Comparison of ENCODE assay signal across 26 cellular contexts in genomic region chr14:95188372-95188771, GRCh38.
"Had no signal": no experiment of that assay in that cellular context is flagged by ENCODE, and none has a peak within 500 bp of the region (broad histone marks: within the 10 kb centered on the region; RNA-seq: fewer than 3 reads in every experiment).

No MANE protein-coding gene starts in this region.

- H3K27me3 ChIP-seq: colonic mucosa, esophagus squamous epithelium, gastrocnemius medialis, hepatocyte had no signal

- ATAC-seq: effector memory CD8-positive, alpha-beta T cell; esophagus mucosa; gastrocnemius medialis; heart left ventricle; left colon; left lobe of liver; left ventricle myocardium superior; naive thymus-derived CD4-positive, alpha-beta T cell had no signal

- H3K9me3 ChIP-seq: colonic mucosa, esophagus squamous epithelium, gastrocnemius medialis, lower lobe of right lung had no signal

- H3K27ac ChIP-seq: colonic mucosa, epithelial cell of prostate, esophagus squamous epithelium, gastrocnemius medialis, hepatocyte, lower lobe of right lung had no signal

- H3K4me3 ChIP-seq: colonic mucosa, esophagus squamous epithelium, gastrocnemius medialis, heart left ventricle, hepatocyte, lower lobe of right lung had no signal

- H3K36me3 ChIP-seq: colonic mucosa, lower lobe of right lung had no signal

- DNase-seq: colonic mucosa; cortex of kidney; effector CD8-positive, alpha-beta T cell; effector memory CD8-positive, alpha-beta T cell; endodermal cell; erythroblast; esophagus squamous epithelium; foreskin fibroblast; foreskin melanocyte; gastrocnemius medialis; heart left ventricle; hypothalamus; immature natural killer cell; islet precursor cell; kidney; kidney glomerular epithelial cell; left colon; left ventricle myocardium superior; lower lobe of right lung; mesendoderm; midbrain; naive thymus-derived CD4-positive, alpha-beta T cell had no signal
